In genomic region chr1:214050513-214051401, GRCh38 we compare ENCODE assay signal across 24 cellular contexts.
DNase-seq lines count a peak whose midpoint lies in the region; ATAC-seq and TF ChIP-seq lines count a peak whose summit lies in the region.
"Had no signal": no experiment of that assay in that cellular context is flagged by ENCODE, and none has a peak within 500 bp of the region (broad histone marks: within the 10 kb centered on the region; RNA-seq: fewer than 3 reads in every experiment).

No MANE protein-coding gene starts in this region.

- peaks cover 19% of the 10 kb centered on the region for H3K9me3 Mint-ChIP-seq in GM23338
- peaks cover 14% of the 10 kb centered on the region for H3K9me3 Mint-ChIP-seq in activated T-cell treated with anti-CD3 and anti-CD28 coated beads, Interleukin-2, amount 50 U/mL, for 4 hours

- H3K4me3 ChIP-seq in GM23338, result no peak overlapping the region
- H3K4me3 ChIP-seq: neural progenitor cell had no signal

- H3K27me3 Mint-ChIP-seq in GM23338 (ENCODE audit: insufficient read depth, low read depth, poor library complexity), result no peaks in the 10 kb centered on the region
- peaks cover 2% of the 10 kb centered on the region for H3K27me3 Mint-ChIP-seq in activated T-cell treated with anti-CD3 and anti-CD28 coated beads, Interleukin-2, amount 50 U/mL, for 4 hours (ENCODE audit: low read depth)
- H3K27me3 Mint-ChIP-seq: CD4-positive, CD25-positive, alpha-beta regulatory T cell had no signal

- H3F3A ChIP-seq in GM23338 (replicated peaks; ENCODE audit: low read depth), result no peaks in the 10 kb centered on the region

- no peak overlapping the region for H3K4me3 Mint-ChIP-seq in GM23338
- no peak overlapping the region for H3K4me3 Mint-ChIP-seq in activated T-cell treated with anti-CD3 and anti-CD28 coated beads, Interleukin-2, amount 50 U/mL, for 4 hours
- H3K4me3 Mint-ChIP-seq: activated naive CD4-positive, alpha-beta T cell treated with anti-CD3 and anti-CD28 coated beads for 36 hours; activated T-cell treated with anti-CD3 and anti-CD28 coated beads, Interleukin-2, amount 50 U/mL, for 72 hours; CD4-positive, CD25-positive, alpha-beta regulatory T cell; neural progenitor cell had no signal

- peaks cover 4% of the 10 kb centered on the region; the same call in 2 of the 3 replicates for H3K36me3 Mint-ChIP-seq in GM23338 (ENCODE audit: low read depth)
- peaks cover 2% of the 10 kb centered on the region for H3K36me3 Mint-ChIP-seq in activated T-cell treated with anti-CD3 and anti-CD28 coated beads, Interleukin-2, amount 50 U/mL, for 4 hours (ENCODE audit: insufficient read depth)
- H3K36me3 Mint-ChIP-seq: CD4-positive, CD25-positive, alpha-beta regulatory T cell; neural progenitor cell had no signal

- H3K79me2 ChIP-seq in GM23338 (replicated peaks; ENCODE audit: insufficient read depth), result no peaks in the 10 kb centered on the region

- DNase-seq in GM23338 (ENCODE audit: low spot score), result no peak
- peak; percentile 8 for DNase-seq in NCI-H526 treated with DMSO at 0.1 percent for 48 hours (lab: John Stamatoyannopoulos, UW)
- DNase-seq in left ventricle myocardium superior, result no peak
- DNase-seq in myocyte (ENCODE audit: low read depth), result peak; percentile 55
- DNase-seq in activated T-cell treated with anti-CD3 and anti-CD28 coated beads, Interleukin-2, amount 50 U/mL, for 4 hours, result no peak
- DNase-seq: activated naive CD4-positive, alpha-beta T cell treated with anti-CD3 and anti-CD28 coated beads for 36 hours; activated T-cell treated with anti-CD3 and anti-CD28 coated beads, Interleukin-2, amount 50 U/mL, for 72 hours; amygdala; CD4-positive, CD25-positive, alpha-beta regulatory T cell; cortex of kidney; DMS79 treated with DMSO at 0.1 percent for 48 hours; IMR-90; midbrain; NCI-H1417; NCI-H524 treated with DMSO at 0.1 percent for 48 hours; OCI-M1; stimulated activated CD4-positive, alpha-beta T cell treated with anti-CD3 and anti-CD28 coated beads, Interleukin-12 subunit alpha, Interleukin-12 subunit beta, amount 100 ng/mL, for 4 hours; stimulated activated CD4-positive, alpha-beta T cell treated with anti-CD3 and anti-CD28 coated beads, Interleukin-4, amount 100 ng/mL, for 4 hours; stimulated activated naive CD8-positive, alpha-beta T cell treated with anti-CD3 and anti-CD28 coated beads, Interleukin-15, Interleukin-2, amounts not matched to agents 100 U/mL and 50 U/mL, for 24 hours had no signal

- H4K20me1 ChIP-seq in GM23338 (replicated peaks; ENCODE audit: insufficient read depth), result no peaks in the 10 kb centered on the region

- peak overlapping the region; percentile 72 for H2AFZ ChIP-seq in GM23338
- H2AFZ ChIP-seq: neural progenitor cell had no signal

- H3K36me3 ChIP-seq in GM23338 (ENCODE audit: insufficient read depth), result 0 out of 2 replicates have a peak, but pooled peaks cover 5% of the 10 kb centered on the region
- H3K36me3 ChIP-seq: neural progenitor cell had no signal

- no peak overlapping the region for H3K4me2 ChIP-seq in GM23338
- H3K4me2 ChIP-seq: neural progenitor cell had no signal

- H3K9me2 ChIP-seq in GM23338 (ENCODE audit: insufficient read depth), result no peaks in the 10 kb centered on the region

- H3K27ac ChIP-seq in GM23338 (ENCODE audit: low read depth), result no peak overlapping the region
- H3K27ac ChIP-seq: HL-60, neural progenitor cell had no signal

- TF ChIP-seq CTCF in GM23338 (conservative IDR thresholded peaks at IDR 0.05; ENCODE audit: low read depth in 2 of 2), result no peak

- H3K4me1 ChIP-seq in GM23338 (ENCODE audit: insufficient read depth), result no peaks in the 10 kb centered on the region
- H3K4me1 ChIP-seq: neural progenitor cell had no signal

- no peaks in the 10 kb centered on the region for H3K27me3 ChIP-seq in GM23338 (ENCODE audit: insufficient read depth)
- H3K27me3 ChIP-seq: neural progenitor cell had no signal

- ATAC-seq in GM23338 (no peak), left ventricle myocardium superior (peak; percentile 78), GM18861 (IDR thresholded peaks at IDR 0.05; ENCODE audit: unreplicated experiment) (no peak), HG03135 (IDR thresholded peaks at IDR 0.05; ENCODE audit: unreplicated experiment) (no peak), GM19395 (IDR thresholded peaks at IDR 0.05; ENCODE audit: unreplicated experiment) (no peak)
- ATAC-seq in activated T-cell treated with anti-CD3 and anti-CD28 coated beads, Interleukin-2, amount 50 U/mL, for 4 hours, result no peak
- ATAC-seq: activated T-cell treated with anti-CD3 and anti-CD28 coated beads, Interleukin-2, amount 50 U/mL, for 72 hours; stimulated activated naive CD8-positive, alpha-beta T cell treated with anti-CD3 and anti-CD28 coated beads, Interleukin-15, Interleukin-2, amounts not matched to agents 100 U/mL and 50 U/mL, for 24 hours had no signal

- H3K4me1 Mint-ChIP-seq in GM23338, result no peaks in the 10 kb centered on the region
- H3K4me1 Mint-ChIP-seq in activated T-cell treated with anti-CD3 and anti-CD28 coated beads, Interleukin-2, amount 50 U/mL, for 4 hours (ENCODE audit: low read depth), result no peaks in the 10 kb centered on the region
- H3K4me1 Mint-ChIP-seq: CD4-positive, CD25-positive, alpha-beta regulatory T cell; neural progenitor cell had no signal

- H3K27ac Mint-ChIP-seq in GM23338, result no peak overlapping the region
- H3K27ac Mint-ChIP-seq: activated naive CD4-positive, alpha-beta T cell treated with anti-CD3 and anti-CD28 coated beads for 36 hours; activated T-cell treated with anti-CD3 and anti-CD28 coated beads, Interleukin-2, amount 50 U/mL, for 72 hours; CD4-positive, CD25-positive, alpha-beta regulatory T cell; neural progenitor cell had no signal

- intact Hi-C loops in left ventricle myocardium superior (cut with micrococcal nuclease), result no loop called here

TF ChIP-seq in GM23338, 12 proteins besides CTCF, POLR2A, EP300 and RAD21 (continues in another document):
- no peak for TF ChIP-seq EZH2 (IDR thresholded peaks at IDR 0.05; ENCODE audit: low read depth, unreplicated experiment)
- no peak for TF ChIP-seq EZH2phosphoT487 (IDR thresholded peaks at IDR 0.05; ENCODE audit: unreplicated experiment)
- TF ChIP-seq CREB1 (CRISPR knock-in tag; IDR thresholded peaks at IDR 0.05; ENCODE audit: low read depth), result no peak
- TF ChIP-seq STAT1 (IDR thresholded peaks at IDR 0.05; ENCODE audit: unreplicated experiment), result no peak
- no peak for TF ChIP-seq REST (IDR thresholded peaks at IDR 0.05; ENCODE audit: unreplicated experiment)

Comparison
In these comparisons a context has a peak if more than half of its experiments do, and no peak if none do; other contexts are left out.
1. DNase-seq: peak in NCI-H526 treated with DMSO at 0.1 percent for 48 hours (single experiment) and myocyte (single experiment); none in GM23338 (single experiment), left ventricle myocardium superior (single experiment) and activated T-cell treated with anti-CD3 and anti-CD28 coated beads, Interleukin-2, amount 50 U/mL, for 4 hours (single experiment).